24 cellular contexts compared by ENCODE assay signal in genomic region chr14:22296088-22296487, GRCh38.
DNase-seq lines count a peak whose midpoint lies in the region; ATAC-seq and TF ChIP-seq lines count a peak whose summit lies in the region.
"Had no signal": no experiment of that assay in that cellular context is flagged by ENCODE, and none has a peak within 500 bp of the region (broad histone marks: within the 10 kb centered on the region; RNA-seq: fewer than 3 reads in every experiment).

No MANE protein-coding gene starts in this region.

- H3K27ac ChIP-seq in PC-9 = peak overlapping the region; percentile 45
- H3K27ac ChIP-seq in smooth muscle cell (ENCODE audit: low read depth) = no peak overlapping the region
- H3K27ac ChIP-seq: HL-60 had no signal

- intact Hi-C loops in PC-9 (cut with micrococcal nuclease; ENCODE audit: unreplicated experiment) = no loop called here
- intact Hi-C loops in activated CD8-positive, alpha-beta T cell treated with anti-CD3 and anti-CD28 coated beads for 36 hours (cut with micrococcal nuclease) = no loop called here

- no TSS peak for BruUV-seq in PC-9 (replicated peaks; lab: Mats Ljungman, UMichigan)

- H3K9me3 ChIP-seq in PC-9 (ENCODE audit: insufficient read depth, low read depth) (no peaks in the 10 kb centered on the region), smooth muscle cell (replicated peaks; ENCODE audit: low read depth) (no peaks in the 10 kb centered on the region)
- H3K9me3 ChIP-seq: SK-N-SH had no signal

- H2AFZ ChIP-seq in PC-9 (no peak overlapping the region), smooth muscle cell (ENCODE audit: low read depth) (no peak overlapping the region)

- no peak overlapping the region for H3K27ac Mint-ChIP-seq in activated CD8-positive, alpha-beta T cell treated with anti-CD3 and anti-CD28 coated beads for 36 hours
- H3K27ac Mint-ChIP-seq in T-helper 2 cell treated with Interferon-gamma antibody and Interleukin-4, amounts not matched to agents 5 μg/mL and 100 μg/mL, for 36 hours = no peak overlapping the region
- H3K27ac Mint-ChIP-seq: B cell, HFFc6 had no signal

- 49% methylated on average over 3 of the region's 7 CpGs for WGBS in smooth muscle cell (ENCODE audit: low lambda C conversion rate)

- DNase-seq in NCI-H2171 treated with DMSO at 0.1 percent for 48 hours (lab: John Stamatoyannopoulos, UW) = peak; percentile 46
- no peak for DNase-seq in NCI-H2171 (lab: John Stamatoyannopoulos, UW)
- DNase-seq in PC-9 = no peak
- peak; percentile 57 for DNase-seq in left kidney (ENCODE audit: low read depth, low spot score)
- DNase-seq in smooth muscle cell (lab: John Stamatoyannopoulos, UW; ENCODE audit: unreplicated experiment) = no peak
- DNase-seq in activated CD8-positive, alpha-beta T cell treated with anti-CD3 and anti-CD28 coated beads for 36 hours = no peak
- no peak for DNase-seq in T-helper 2 cell treated with Interferon-gamma antibody and Interleukin-4, amounts not matched to agents 5 μg/mL and 100 μg/mL, for 36 hours (ENCODE audit: low spot score)
- DNase-seq: 8988T, DMS79 treated with DMSO at 0.1 percent for 48 hours, H7, KBM-7, NCI-H1092 treated with DMSO at 0.1 percent for 48 hours, NCI-H1436 treated with DMSO at 0.1 percent for 48 hours, NCI-H1930, NCI-H446 treated with DMSO at 0.1 percent for 48 hours, NCI-H526 treated with DMSO at 0.1 percent for 48 hours, OCI-M1, SHP77 treated with DMSO at 0.1 percent for 48 hours, SK-N-SH had no signal

- H3K9ac ChIP-seq in smooth muscle cell (ENCODE audit: low read depth) = no peak overlapping the region
- H3K9ac ChIP-seq: SK-N-SH had no signal

- no peaks in the 10 kb centered on the region for H3K9me3 Mint-ChIP-seq in activated CD8-positive, alpha-beta T cell treated with anti-CD3 and anti-CD28 coated beads for 36 hours
- H3K9me3 Mint-ChIP-seq in T-helper 2 cell treated with Interferon-gamma antibody and Interleukin-4, amounts not matched to agents 5 μg/mL and 100 μg/mL, for 36 hours = no peaks in the 10 kb centered on the region
- H3K9me3 Mint-ChIP-seq: HFFc6 had no signal

- H3K27me3 ChIP-seq in PC-9 (ENCODE audit: insufficient read depth, low read depth) (no peaks in the 10 kb centered on the region), smooth muscle cell (ENCODE audit: low read depth) (no peaks in the 10 kb centered on the region)

- no peaks in the 10 kb centered on the region for H3K27me3 Mint-ChIP-seq in activated CD8-positive, alpha-beta T cell treated with anti-CD3 and anti-CD28 coated beads for 36 hours
- H3K27me3 Mint-ChIP-seq in T-helper 2 cell treated with Interferon-gamma antibody and Interleukin-4, amounts not matched to agents 5 μg/mL and 100 μg/mL, for 36 hours (ENCODE audit: low read depth) = no peaks in the 10 kb centered on the region

- no peaks in the 10 kb centered on the region for H3K4me1 Mint-ChIP-seq in activated CD8-positive, alpha-beta T cell treated with anti-CD3 and anti-CD28 coated beads for 36 hours (ENCODE audit: low read depth)
- no peaks in the 10 kb centered on the region for H3K4me1 Mint-ChIP-seq in T-helper 2 cell treated with Interferon-gamma antibody and Interleukin-4, amounts not matched to agents 5 μg/mL and 100 μg/mL, for 36 hours (ENCODE audit: low read depth)
- H3K4me1 Mint-ChIP-seq: B cell had no signal

- CTCF ChIA-PET in PC-9 (lab: Charles Lee) = interaction anchor here (0.7 kb wide), 1 partner anchor 87 kb away, joined by 3 read pairs; no protein-coding TSS in a partner anchor
- CTCF ChIA-PET in activated CD8-positive, alpha-beta T cell treated with anti-CD3 and anti-CD28 coated beads for 36 hours (lab: Charles Lee) = no interaction called here

- H3K36me3 ChIP-seq in PC-9 (ENCODE audit: low read depth) = no peaks in the 10 kb centered on the region
- H3K36me3 ChIP-seq in smooth muscle cell (ENCODE audit: low read depth) = no peaks in the 10 kb centered on the region

- POLR2A ChIA-PET in PC-9 (lab: Charles Lee; ENCODE audit: unreplicated experiment) = interaction anchor here (0.7 kb wide), 1 partner anchor 1052 kb away, joined by 4 read pairs; no protein-coding TSS in a partner anchor
- POLR2A ChIA-PET in activated CD8-positive, alpha-beta T cell treated with anti-CD3 and anti-CD28 coated beads for 36 hours (lab: Charles Lee) = no interaction called here

- ATAC-seq in HG02763 (IDR thresholded peaks at IDR 0.05; ENCODE audit: unreplicated experiment) = no peak
- ATAC-seq in activated CD8-positive, alpha-beta T cell treated with anti-CD3 and anti-CD28 coated beads for 36 hours = no peak
- ATAC-seq: GM12878 had no signal

- H3K4me2 ChIP-seq in PC-9 (peak overlapping the region; percentile 64), smooth muscle cell (peak overlapping the region; percentile 3)
- H3K4me2 ChIP-seq: SK-N-SH had no signal

- H3K79me2 ChIP-seq in PC-9 (ENCODE audit: low read depth) (no peaks in the 10 kb centered on the region), smooth muscle cell (ENCODE audit: low read depth) (no peaks in the 10 kb centered on the region)

- 0 out of 2 replicates have a peak, but pooled peaks cover 5% of the 10 kb centered on the region for H3F3A ChIP-seq in PC-9 (ENCODE audit: insufficient read depth, low read depth)
- H3F3A ChIP-seq in smooth muscle cell (ENCODE audit: low read depth) = no peaks in the 10 kb centered on the region

- no peaks in the 10 kb centered on the region for H3K9me2 ChIP-seq in PC-9 (ENCODE audit: insufficient read depth)
- H3K9me2 ChIP-seq: SK-N-SH had no signal

- H4K20me1 ChIP-seq in PC-9 (ENCODE audit: insufficient read depth) (no peaks in the 10 kb centered on the region), smooth muscle cell (ENCODE audit: low read depth) (no peaks in the 10 kb centered on the region)

- H3K4me3 Mint-ChIP-seq in activated CD8-positive, alpha-beta T cell treated with anti-CD3 and anti-CD28 coated beads for 36 hours = no peak overlapping the region
- no peak overlapping the region for H3K4me3 Mint-ChIP-seq in T-helper 2 cell treated with Interferon-gamma antibody and Interleukin-4, amounts not matched to agents 5 μg/mL and 100 μg/mL, for 36 hours
- H3K4me3 Mint-ChIP-seq: B cell, HFFc6 had no signal

- no peak overlapping the region for H3K4me3 ChIP-seq in PC-9
- no peak overlapping the region for H3K4me3 ChIP-seq in smooth muscle cell
- H3K4me3 ChIP-seq: GM12878 had no signal

- H3K4me1 ChIP-seq in PC-9 (replicated peaks; ENCODE audit: insufficient read depth) (peaks cover 30% of the 10 kb centered on the region), smooth muscle cell (ENCODE audit: low read depth) (no peaks in the 10 kb centered on the region)

- no peak for TF ChIP-seq CTCF in PC-9 (conservative IDR thresholded peaks at IDR 0.05)
- TF ChIP-seq CTCF in smooth muscle cell (IDR thresholded peaks at IDR 0.05; ENCODE audit: borderline replicate concordance, insufficient read depth, poor library complexity, severe bottlenecking) = no peak
- no peak for TF ChIP-seq CTCF in activated CD8-positive, alpha-beta T cell treated with anti-CD3 and anti-CD28 coated beads for 36 hours (IDR thresholded peaks at IDR 0.05)

- no peaks in the 10 kb centered on the region for H3K36me3 Mint-ChIP-seq in activated CD8-positive, alpha-beta T cell treated with anti-CD3 and anti-CD28 coated beads for 36 hours (ENCODE audit: low read depth)
- H3K36me3 Mint-ChIP-seq in T-helper 2 cell treated with Interferon-gamma antibody and Interleukin-4, amounts not matched to agents 5 μg/mL and 100 μg/mL, for 36 hours (ENCODE audit: low read depth) = no peaks in the 10 kb centered on the region

Comparison
In these comparisons a context has a peak if more than half of its experiments do, and no peak if none do; other contexts are left out.
1. DNase-seq: peak in NCI-H2171 treated with DMSO at 0.1 percent for 48 hours (single experiment) and left kidney (single experiment); none in NCI-H2171 (single experiment), PC-9 (0 of 2), smooth muscle cell (single experiment), activated CD8-positive, alpha-beta T cell treated with anti-CD3 and anti-CD28 coated beads for 36 hours (single experiment) and T-helper 2 cell treated with Interferon-gamma antibody and Interleukin-4, amounts not matched to agents 5 μg/mL and 100 μg/mL, for 36 hours (single experiment).